In genomic region chr11:90855531-90855930, GRCh38 we compare ENCODE assay signal across 26 cellular contexts.
"Had no signal": no experiment of that assay in that cellular context is flagged by ENCODE, and none has a peak within 500 bp of the region (broad histone marks: within the 10 kb centered on the region; RNA-seq: fewer than 3 reads in every experiment).

No MANE protein-coding gene starts in this region.

- H3K4me1 ChIP-seq: adrenal gland, body of pancreas, colonic mucosa had no signal

- H3K27me3 ChIP-seq: adrenal gland, body of pancreas, cardiac muscle cell, colonic mucosa had no signal

- H3K36me3 ChIP-seq: adrenal gland, cardiac muscle cell, colonic mucosa had no signal

- H3K9me3 ChIP-seq: adrenal gland, body of pancreas, colonic mucosa had no signal

- H3K27ac ChIP-seq: adrenal gland, body of pancreas, cardiac muscle cell, colonic mucosa had no signal

- H3K4me3 ChIP-seq: adrenal gland, body of pancreas, cardiac muscle cell, colonic mucosa had no signal

- DNase-seq: activated CD4-positive, alpha-beta memory T cell treated with anti-CD3 and anti-CD28 coated beads for 36 hours; activated CD4-positive, alpha-beta T cell treated with anti-CD3 and anti-CD28 coated beads for 36 hours; activated CD4-positive, alpha-beta T cell treated with anti-CD3 and anti-CD28 coated beads, Interleukin-2, amount 10 ng/mL, durations not matched to agents 24 days and 14 days; activated CD4-positive, CD25-positive, alpha-beta regulatory T cell; activated CD4-positive, CD25-positive, alpha-beta regulatory T cell treated with anti-CD3 and anti-CD28 coated beads, Interleukin-2, amount 50 U/mL, for 72 hours; activated CD8-positive, alpha-beta memory T cell treated with anti-CD3 and anti-CD28 coated beads, Interleukin-2, amount 10 ng/mL, durations not matched to agents 7 days and 5 days; activated CD8-positive, alpha-beta memory T cell treated with anti-CD3 and anti-CD28 coated beads, Interleukin-2, amount 50 U/mL, for 4 hours; activated CD8-positive, alpha-beta T cell treated with anti-CD3 and anti-CD28 coated beads, Interleukin-2, amount 10 ng/mL, durations not matched to agents 7 days and 5 days; activated effector memory CD4-positive, alpha-beta T cell treated with anti-CD3 and anti-CD28 coated beads, Interleukin-2, amount 50 U/mL, for 16 hours; activated naive CD4-positive, alpha-beta T cell treated with anti-CD3 and anti-CD28 coated beads for 36 hours; activated naive CD8-positive, alpha-beta T cell treated with anti-CD3 and anti-CD28 coated beads for 36 hours; activated naive CD8-positive, alpha-beta T cell treated with anti-CD3 and anti-CD28 coated beads, Interleukin-2, amount 50 U/mL, for 24 hours; activated T-cell treated with anti-CD3 and anti-CD28 coated beads, Interleukin-2, amount 50 U/mL, for 1 hour; activated T-cell treated with anti-CD3 and anti-CD28 coated beads, Interleukin-2, amount 50 U/mL, for 48 hours; adrenal gland; amygdala; aorta; body of pancreas; central memory CD4-positive, alpha-beta T cell; cerebellar nuclear complex; colonic mucosa; effector CD8-positive, alpha-beta T cell; endodermal cell; foreskin fibroblast; T-helper 2 cell had no signal
